13 cellular contexts compared by ENCODE assay signal in the genomic region with DNA sequence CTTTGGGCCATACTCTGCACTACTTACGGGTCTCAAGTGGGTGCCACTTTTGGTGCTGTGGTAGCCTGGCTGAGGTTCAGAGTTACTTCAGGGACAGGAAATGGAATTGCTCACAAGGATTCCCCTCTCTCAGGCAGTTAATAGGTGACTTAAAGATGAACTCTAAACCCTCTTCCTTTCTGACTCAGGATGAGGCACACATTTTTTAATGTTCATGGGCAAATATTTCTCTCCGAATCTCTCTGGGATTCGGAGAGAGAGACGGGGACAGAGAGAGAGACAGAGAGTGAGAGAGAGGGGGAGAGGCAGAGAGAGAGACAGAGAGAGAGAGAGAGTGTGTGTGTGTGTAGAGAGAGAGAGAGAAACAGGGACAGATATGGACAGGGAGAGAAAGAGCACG.
DNase-seq lines count a peak whose midpoint lies in the region; ATAC-seq and TF ChIP-seq lines count a peak whose summit lies in the region.
"Had no signal": no experiment of that assay in that cellular context is flagged by ENCODE, and none has a peak within 500 bp of the region (broad histone marks: within the 10 kb centered on the region; RNA-seq: fewer than 3 reads in every experiment).

No MANE protein-coding gene starts in this region.

- no peak for TF ChIP-seq EP300 in esophagus muscularis mucosa (IDR thresholded peaks at IDR 0.05)

- 77% methylated on average over 5 of the region's 5 CpGs for WGBS in esophagus muscularis mucosa

- H3K4me3 ChIP-seq in CD4-positive, alpha-beta memory T cell (ENCODE audit: low read length in 2 of 2), result no peak overlapping the region
- H3K4me3 ChIP-seq in fibroblast of villous mesenchyme (ENCODE audit: low read depth, low read length) (no peak overlapping the region), esophagus muscularis mucosa (no peak overlapping the region), WERI-Rb-1 (ENCODE audit: low read depth, low read length) (no peak overlapping the region)

- H3K27ac Mint-ChIP-seq in CD4-positive, alpha-beta memory T cell, result peak overlapping the region; percentile 7 to 81 (median 39)
- peak overlapping the region; percentile 81 for H3K27ac Mint-ChIP-seq in T-helper 1 cell treated with Interleukin-12 subunit alpha and Interleukin-12 subunit beta and Interleukin-4 antibody, amounts not matched to agents 30 μg/mL and 1 μg/mL, for 36 hours

- no peak for TF ChIP-seq POLR2A in esophagus muscularis mucosa (IDR thresholded peaks at IDR 0.05; ENCODE audit: low read depth)

- no peaks in the 10 kb centered on the region for H3K27me3 Mint-ChIP-seq in CD4-positive, alpha-beta memory T cell
- H3K27me3 Mint-ChIP-seq in T-helper 1 cell treated with Interleukin-12 subunit alpha and Interleukin-12 subunit beta and Interleukin-4 antibody, amounts not matched to agents 30 μg/mL and 1 μg/mL, for 36 hours (ENCODE audit: low read depth), result no peaks in the 10 kb centered on the region

- H3K27ac ChIP-seq in CD4-positive, alpha-beta memory T cell (ENCODE audit: low read depth, low read length), result no peak overlapping the region
- H3K27ac ChIP-seq in esophagus muscularis mucosa (replicated peaks in 1 of 4) (no peak overlapping the region), WERI-Rb-1 (no peak overlapping the region)
- H3K27ac ChIP-seq: parathyroid adenoma had no signal

- H3K9me3 ChIP-seq in CD4-positive, alpha-beta memory T cell (ENCODE audit: control insufficient read depth in 1 of 2, low read length in 2 of 2), result no peaks in the 10 kb centered on the region
- H3K9me3 ChIP-seq in esophagus muscularis mucosa, result no peaks in the 10 kb centered on the region
- H3K9me3 ChIP-seq in WERI-Rb-1 (ENCODE audit: severe bottlenecking), result no peaks in the 10 kb centered on the region

- H3K4me1 Mint-ChIP-seq in CD4-positive, alpha-beta memory T cell, result peaks cover 4 to 9% (median 7%) of the 10 kb centered on the region in 4 donors
- H3K4me1 Mint-ChIP-seq in T-helper 1 cell treated with Interleukin-12 subunit alpha and Interleukin-12 subunit beta and Interleukin-4 antibody, amounts not matched to agents 30 μg/mL and 1 μg/mL, for 36 hours (ENCODE audit: low read depth), result peaks cover 32% of the 10 kb centered on the region

- POLR2A ChIA-PET in CD4-positive, alpha-beta memory T cell (lab: Charles Lee; ENCODE audit: partially characterized antibody), result no interaction called here

- H3K9me3 Mint-ChIP-seq in CD4-positive, alpha-beta memory T cell, result no peaks in the 10 kb centered on the region
- H3K9me3 Mint-ChIP-seq in T-helper 1 cell treated with Interleukin-12 subunit alpha and Interleukin-12 subunit beta and Interleukin-4 antibody, amounts not matched to agents 30 μg/mL and 1 μg/mL, for 36 hours, result no peaks in the 10 kb centered on the region

- intact Hi-C loops in CD4-positive, alpha-beta memory T cell (cut with micrococcal nuclease), result no loop called here
- intact Hi-C loops in esophagus muscularis mucosa (cut with DNase I), result no loop called here

- no peak for TF ChIP-seq CTCF in fibroblast of villous mesenchyme (IDR thresholded peaks at IDR 0.05; ENCODE audit: insufficient read depth, low read depth, low read length)
- TF ChIP-seq CTCF in esophagus muscularis mucosa (IDR thresholded peaks at IDR 0.05), result no peak
- no peak for TF ChIP-seq CTCF in WERI-Rb-1 (IDR thresholded peaks at IDR 0.05; ENCODE audit: low read depth, low read length)

- H3K27me3 ChIP-seq in CD4-positive, alpha-beta memory T cell (ENCODE audit: insufficient read depth, low read length), result no peaks in the 10 kb centered on the region
- no peaks in the 10 kb centered on the region for H3K27me3 ChIP-seq in esophagus muscularis mucosa
- peaks cover 8% of the 10 kb centered on the region for H3K27me3 ChIP-seq in WERI-Rb-1 (ENCODE audit: insufficient read depth, low read depth, severe bottlenecking)

- H3K36me3 Mint-ChIP-seq in CD4-positive, alpha-beta memory T cell, result peaks cover 19 to 60% of the 10 kb centered on the region in 2 donors
- H3K36me3 Mint-ChIP-seq in T-helper 1 cell treated with Interleukin-12 subunit alpha and Interleukin-12 subunit beta and Interleukin-4 antibody, amounts not matched to agents 30 μg/mL and 1 μg/mL, for 36 hours (ENCODE audit: low read depth), result peaks cover 28% of the 10 kb centered on the region

- CTCF ChIA-PET in CD4-positive, alpha-beta memory T cell (lab: Charles Lee; ENCODE audit: partially characterized antibody), result no interaction called here

- H3K4me3 Mint-ChIP-seq in CD4-positive, alpha-beta memory T cell, result no peak overlapping the region
- H3K4me3 Mint-ChIP-seq in T-helper 1 cell treated with Interleukin-12 subunit alpha and Interleukin-12 subunit beta and Interleukin-4 antibody, amounts not matched to agents 30 μg/mL and 1 μg/mL, for 36 hours, result peak overlapping the region; percentile 61

- ATAC-seq in GM21447 (IDR thresholded peaks at IDR 0.05; ENCODE audit: unreplicated experiment), result peak; percentile 80

- DNase-seq in CD4-positive, alpha-beta memory T cell, result no peak
- DNase-seq in fibroblast of villous mesenchyme (ENCODE audit: low read depth) (peak; percentile 6), esophagus muscularis mucosa (ENCODE audit: extremely low spot score) (no peak), anterior cingulate cortex (lab: John Stamatoyannopoulos, UW) (no peak), NCI-H2029 (lab: John Stamatoyannopoulos, UW) (no peak), WERI-Rb-1 (no peak)
- DNase-seq: foreskin melanocyte; KBM-7; NCI-H345; stimulated activated CD4-positive, alpha-beta T cell treated with anti-CD3 and anti-CD28 coated beads, Interleukin-4, amount 100 ng/mL, for 24 hours had no signal

- peaks cover 28% of the 10 kb centered on the region for H3K36me3 ChIP-seq in CD4-positive, alpha-beta memory T cell (ENCODE audit: insufficient read depth, low read length)
- H3K36me3 ChIP-seq in esophagus muscularis mucosa, result peaks cover 0 to 38% (median 12%) of the 10 kb centered on the region in 4 donors
- no peaks in the 10 kb centered on the region; the same call in none of the 2 replicates for H3K36me3 ChIP-seq in WERI-Rb-1

- H3K4me1 ChIP-seq in CD4-positive, alpha-beta memory T cell (ENCODE audit: insufficient read depth, low read length), result peaks cover 6% of the 10 kb centered on the region
- peaks cover 0 to 9% (median 1%) of the 10 kb centered on the region in 4 donors for H3K4me1 ChIP-seq in esophagus muscularis mucosa
